8 cellular contexts compared by ENCODE assay signal in the genomic region with DNA sequence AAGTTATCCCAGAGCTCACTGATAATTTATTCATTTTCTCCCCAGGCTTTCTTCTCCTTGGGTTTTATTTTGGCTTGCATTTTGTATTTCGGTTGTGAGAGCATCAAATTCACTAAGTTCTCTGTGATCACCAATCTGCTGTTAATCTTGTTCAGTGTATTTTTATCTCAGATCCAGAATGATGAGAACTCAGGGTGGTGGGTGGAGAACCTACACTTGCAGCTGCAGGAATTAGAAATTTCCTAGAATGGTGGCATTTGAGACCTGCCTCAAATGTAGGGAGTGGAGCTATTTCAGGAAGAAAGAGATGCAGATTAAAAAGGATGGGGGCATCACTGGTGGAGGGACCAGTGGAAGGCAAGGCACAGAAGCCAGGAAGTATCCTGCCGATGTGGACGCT.
"Had no signal": no experiment of that assay in that cellular context is flagged by ENCODE, and none has a peak within 500 bp of the region (broad histone marks: within the 10 kb centered on the region; RNA-seq: fewer than 3 reads in every experiment).

No MANE protein-coding gene starts in this region.

- H3K4me3 ChIP-seq: GM23248, GM23338, HAP-1 had no signal

- H3K4me2 ChIP-seq: GM23338 had no signal

- H3K36me3 ChIP-seq: HAP-1 had no signal

- H3K4me3 Mint-ChIP-seq: GM23338, H9, HFFc6 had no signal

- H2AFZ ChIP-seq: GM23248, GM23338 had no signal

- H3K27ac Mint-ChIP-seq: GM23338, H9, HFFc6 had no signal

- H3K9ac ChIP-seq: GM23248 had no signal

- DNase-seq: GM23248, GOT3, H7, H9, HCEC 1CT, HFFc6 had no signal

- H3K27ac ChIP-seq: GM23248 had no signal
